In the genomic region with DNA sequence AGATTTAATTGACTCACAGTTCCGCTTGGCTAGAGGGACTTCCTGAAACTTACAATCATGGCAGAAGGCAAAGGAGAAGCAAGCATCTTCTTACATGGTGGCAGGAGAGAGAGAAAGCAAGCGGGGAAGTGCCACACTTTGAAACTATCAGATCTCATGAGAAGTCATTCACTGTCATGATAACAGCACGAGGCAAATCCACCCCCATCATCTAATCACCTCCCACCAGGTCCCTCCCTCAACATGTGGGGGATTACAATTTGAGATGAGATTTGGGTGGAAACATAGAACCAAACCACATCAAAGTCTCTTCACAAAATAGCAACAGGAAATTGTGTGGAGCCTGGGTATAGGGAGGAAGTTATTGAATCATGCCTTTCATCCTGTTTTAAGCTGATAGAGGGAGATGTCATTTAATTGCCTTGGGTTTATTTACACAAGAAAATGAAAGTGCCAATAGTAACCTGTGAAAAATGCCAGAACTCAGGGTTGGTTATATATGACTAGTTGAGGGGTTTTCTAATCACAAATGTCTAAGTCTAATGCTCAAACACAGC, we compare ENCODE assay signal across 12 cellular contexts.
A peak's percentile ranks its signal among the peaks of the same experiment; 100 is the strongest.
DNase-seq lines count a peak whose midpoint lies in the region; ATAC-seq and TF ChIP-seq lines count a peak whose summit lies in the region.
"Had no signal": no experiment of that assay in that cellular context is flagged by ENCODE, and none has a peak within 500 bp of the region (broad histone marks: within the 10 kb centered on the region; RNA-seq: fewer than 3 reads in every experiment).

No MANE protein-coding gene starts in this region.

- peaks cover 9 to 15% of the 10 kb centered on the region in 2 donors for H3K9me3 Mint-ChIP-seq in activated T-cell treated with anti-CD3 and anti-CD28 coated beads, Interleukin-2, amount 50 U/mL, for 72 hours
- peaks cover 23% of the 10 kb centered on the region for H3K9me3 Mint-ChIP-seq in stimulated activated naive CD8-positive, alpha-beta T cell treated with anti-CD3 and anti-CD28 coated beads, Interleukin-15, Interleukin-2, amounts not matched to agents 100 ng/mL and 50 ng/mL, for 24 hours

- no peak overlapping the region for H3K4me3 ChIP-seq in lower leg skin (ENCODE audit: low read depth, poor library complexity, severe bottlenecking)
- H3K4me3 ChIP-seq: A549 had no signal

- 41 to 50% methylated on average over 3 of the region's 3 CpGs for WGBS in lower leg skin, 2 donors

- no peak for TF ChIP-seq CTCF in lower leg skin (IDR thresholded peaks at IDR 0.05)

- H3K27me3 Mint-ChIP-seq in activated T-cell treated with anti-CD3 and anti-CD28 coated beads, Interleukin-2, amount 50 U/mL, for 72 hours (ENCODE audit: low read depth): no peaks in the 10 kb centered on the region
- no peaks in the 10 kb centered on the region for H3K27me3 Mint-ChIP-seq in stimulated activated naive CD8-positive, alpha-beta T cell treated with anti-CD3 and anti-CD28 coated beads, Interleukin-15, Interleukin-2, amounts not matched to agents 100 ng/mL and 50 ng/mL, for 24 hours

- H3K4me1 Mint-ChIP-seq in activated T-cell treated with anti-CD3 and anti-CD28 coated beads, Interleukin-2, amount 50 U/mL, for 72 hours (ENCODE audit: low read depth): peaks cover 45% of the 10 kb centered on the region
- peaks cover 47% of the 10 kb centered on the region for H3K4me1 Mint-ChIP-seq in stimulated activated naive CD8-positive, alpha-beta T cell treated with anti-CD3 and anti-CD28 coated beads, Interleukin-15, Interleukin-2, amounts not matched to agents 100 ng/mL and 50 ng/mL, for 24 hours (ENCODE audit: low read depth)

- peak; percentile 27 for DNase-seq in activated CD4-positive, CD25-positive, alpha-beta regulatory T cell treated with anti-CD3 and anti-CD28 coated beads, Interleukin-2, amount 50 U/mL, for 16 hours (ENCODE audit: low read depth, low spot score)
- no peak for DNase-seq in activated CD4-positive, CD25-positive, alpha-beta regulatory T cell treated with anti-CD3 and anti-CD28 coated beads, Interleukin-2, amount 50 U/mL, for 72 hours
- peak; percentile 27 to 32 for DNase-seq in activated T-cell treated with anti-CD3 and anti-CD28 coated beads, Interleukin-2, amount 50 U/mL, for 72 hours
- DNase-seq in left kidney (ENCODE audit: low read depth, low spot score): peak; percentile 40
- no peak for DNase-seq in lower leg skin (ENCODE audit: low spot score in 2 of 2)
- no peak for DNase-seq in NCI-H748 treated with DMSO at 0.1 percent for 48 hours (lab: John Stamatoyannopoulos, UW)
- no peak for DNase-seq in superior temporal gyrus (ENCODE audit: extremely low spot score)
- DNase-seq: foreskin fibroblast, NCI-H1105 treated with DMSO at 0.1 percent for 48 hours, right cardiac atrium had no signal

- peak overlapping the region; percentile 23 to 68 for H3K4me3 Mint-ChIP-seq in activated T-cell treated with anti-CD3 and anti-CD28 coated beads, Interleukin-2, amount 50 U/mL, for 72 hours
- peak overlapping the region; percentile 44 for H3K4me3 Mint-ChIP-seq in stimulated activated naive CD8-positive, alpha-beta T cell treated with anti-CD3 and anti-CD28 coated beads, Interleukin-15, Interleukin-2, amounts not matched to agents 100 ng/mL and 50 ng/mL, for 24 hours

- H3K27ac Mint-ChIP-seq in activated T-cell treated with anti-CD3 and anti-CD28 coated beads, Interleukin-2, amount 50 U/mL, for 72 hours: peak overlapping the region; percentile 67
- H3K27ac Mint-ChIP-seq in stimulated activated naive CD8-positive, alpha-beta T cell treated with anti-CD3 and anti-CD28 coated beads, Interleukin-15, Interleukin-2, amounts not matched to agents 100 ng/mL and 50 ng/mL, for 24 hours: peak overlapping the region; percentile 73

- peak; percentile 79 for ATAC-seq in activated T-cell treated with anti-CD3 and anti-CD28 coated beads, Interleukin-2, amount 50 U/mL, for 72 hours (replicated peaks in 1 of 2)
- ATAC-seq: A549 had no signal

- H3K36me3 Mint-ChIP-seq in activated T-cell treated with anti-CD3 and anti-CD28 coated beads, Interleukin-2, amount 50 U/mL, for 72 hours (ENCODE audit: insufficient read depth in 2 of 2): peaks cover 4 to 6% of the 10 kb centered on the region in 2 donors
- no peaks in the 10 kb centered on the region for H3K36me3 Mint-ChIP-seq in stimulated activated naive CD8-positive, alpha-beta T cell treated with anti-CD3 and anti-CD28 coated beads, Interleukin-15, Interleukin-2, amounts not matched to agents 100 ng/mL and 50 ng/mL, for 24 hours (ENCODE audit: low read depth)

- no peak for TF ChIP-seq POLR2A in lower leg skin (IDR thresholded peaks at IDR 0.05)

- intact Hi-C loops in lower leg skin (cut with DNase I; ENCODE audit: low total_unique reads): no loop called here

Comparison
In these comparisons a context has a peak if more than half of its experiments do, and no peak if none do; other contexts are left out.
1. DNase-seq: peak in activated CD4-positive, CD25-positive, alpha-beta regulatory T cell treated with anti-CD3 and anti-CD28 coated beads, Interleukin-2, amount 50 U/mL, for 16 hours (single experiment), activated T-cell treated with anti-CD3 and anti-CD28 coated beads, Interleukin-2, amount 50 U/mL, for 72 hours (2 of 2) and left kidney (single experiment); none in activated CD4-positive, CD25-positive, alpha-beta regulatory T cell treated with anti-CD3 and anti-CD28 coated beads, Interleukin-2, amount 50 U/mL, for 72 hours (single experiment), lower leg skin (0 of 2), NCI-H748 treated with DMSO at 0.1 percent for 48 hours (single experiment) and superior temporal gyrus (single experiment).